22 cellular contexts compared by ENCODE assay signal in the genomic region with DNA sequence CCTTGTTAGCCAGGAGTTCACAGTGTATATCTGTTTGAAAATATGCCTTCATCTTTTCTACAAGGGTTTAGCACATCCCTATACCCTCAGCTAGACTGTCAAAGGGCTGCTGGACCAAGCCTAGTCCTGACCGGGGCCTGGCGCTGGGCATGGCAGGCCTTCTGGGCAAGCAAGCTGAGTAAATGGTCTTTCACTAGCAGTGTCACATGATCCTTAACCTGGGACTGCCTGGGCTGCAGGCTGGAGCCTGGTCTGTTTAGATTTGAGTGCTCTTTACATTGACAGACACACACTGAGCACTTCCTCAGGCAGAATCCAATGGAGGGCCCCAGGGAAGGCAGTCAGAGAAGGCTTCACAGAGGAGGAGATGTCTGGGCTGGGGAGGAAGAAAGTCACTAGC. TPM values are rescaled to one million over a fixed set of nuclear protein-coding genes. Genes with fewer than 3 reads are reported as not detected.
DNase-seq lines count a peak whose midpoint lies in the region; ATAC-seq and TF ChIP-seq lines count a peak whose summit lies in the region.
"Had no signal": no experiment of that assay in that cellular context is flagged by ENCODE, and none has a peak within 500 bp of the region (broad histone marks: within the 10 kb centered on the region; RNA-seq: fewer than 3 reads in every experiment).

No MANE protein-coding gene starts in this region.

- H3K9me3 Mint-ChIP-seq in activated naive CD8-positive, alpha-beta T cell (ENCODE audit: low read depth): no peaks in the 10 kb centered on the region
- H3K9me3 Mint-ChIP-seq in activated naive CD8-positive, alpha-beta T cell treated with anti-CD3 and anti-CD28 coated beads, Interleukin-2, amount 50 U/mL, for 24 hours: no peaks in the 10 kb centered on the region
- no peaks in the 10 kb centered on the region for H3K9me3 Mint-ChIP-seq in central memory CD8-positive, alpha-beta T cell
- no peaks in the 10 kb centered on the region for H3K9me3 Mint-ChIP-seq in stimulated activated naive B cell treated with anti-CD40 and anti-IgM and Interleukin-4, amounts not matched to agents 10 μg/mL and 1 μg/mL and 100 μg/mL, for 72 hours

- peaks cover 77% of the 10 kb centered on the region for H4K20me1 ChIP-seq in osteoblast (ENCODE audit: insufficient read depth, low read length)

- no peaks in the 10 kb centered on the region for H3K27me3 ChIP-seq in osteoblast (ENCODE audit: insufficient read depth, low read length)
- H3K27me3 ChIP-seq: cardiac muscle cell, gastroesophageal sphincter had no signal

- no peaks in the 10 kb centered on the region for H3K27me3 Mint-ChIP-seq in activated naive CD8-positive, alpha-beta T cell
- no peaks in the 10 kb centered on the region for H3K27me3 Mint-ChIP-seq in activated naive CD8-positive, alpha-beta T cell treated with anti-CD3 and anti-CD28 coated beads, Interleukin-2, amount 50 U/mL, for 24 hours
- H3K27me3 Mint-ChIP-seq in central memory CD8-positive, alpha-beta T cell: no peaks in the 10 kb centered on the region
- no peaks in the 10 kb centered on the region for H3K27me3 Mint-ChIP-seq in stimulated activated naive B cell treated with anti-CD40 and anti-IgM and Interleukin-4, amounts not matched to agents 10 μg/mL and 1 μg/mL and 100 μg/mL, for 72 hours

- peak overlapping the region; percentile 56 for H3K27ac Mint-ChIP-seq in activated naive CD8-positive, alpha-beta T cell
- no peak overlapping the region for H3K27ac Mint-ChIP-seq in activated naive CD8-positive, alpha-beta T cell treated with anti-CD3 and anti-CD28 coated beads, Interleukin-2, amount 50 U/mL, for 24 hours
- H3K27ac Mint-ChIP-seq in central memory CD8-positive, alpha-beta T cell (ENCODE audit: low read depth): peak overlapping the region; percentile 69
- H3K27ac Mint-ChIP-seq in stimulated activated naive B cell treated with anti-CD40 and anti-IgM and Interleukin-4, amounts not matched to agents 10 μg/mL and 1 μg/mL and 100 μg/mL, for 72 hours: peak overlapping the region; percentile 62

- no peak for ATAC-seq in activated naive CD8-positive, alpha-beta T cell treated with anti-CD3 and anti-CD28 coated beads, Interleukin-2, amount 50 U/mL, for 24 hours
- no peak for ATAC-seq in central memory CD8-positive, alpha-beta T cell (replicated peaks; ENCODE audit: extremely low read depth, poor library complexity, severe bottlenecking)
- no peak for ATAC-seq in stimulated activated naive B cell treated with anti-CD40 and anti-IgM and Interleukin-4, amounts not matched to agents 10 μg/mL and 1 μg/mL and 100 μg/mL, for 72 hours (replicated peaks)
- ATAC-seq: esophagus mucosa, gastroesophageal sphincter, PC-3 had no signal

- no peak for DNase-seq in activated naive CD8-positive, alpha-beta T cell treated with anti-CD3 and anti-CD28 coated beads, Interleukin-2, amount 50 U/mL, for 24 hours
- no peak for DNase-seq in central memory CD8-positive, alpha-beta T cell (ENCODE audit: low spot score in 2 of 2)
- no peak for DNase-seq in stimulated activated naive B cell treated with anti-CD40 and anti-IgM and Interleukin-4, amounts not matched to agents 10 μg/mL and 1 μg/mL and 100 μg/mL, for 72 hours
- DNase-seq in osteoblast (ENCODE audit: insufficient read length, low spot score, missing footprints): no peak
- DNase-seq in activated CD8-positive, alpha-beta memory T cell treated with anti-CD3 and anti-CD28 coated beads, Interleukin-2, amount 50 U/mL, for 48 hours: no peak
- DNase-seq: ACHN; activated CD4-positive, alpha-beta T cell treated with anti-CD3 and anti-CD28 coated beads, Interleukin-2, amount 50 U/mL, for 48 hours; activated T-cell treated with anti-CD3 and anti-CD28 coated beads, Interleukin-2, amount 50 U/mL, for 48 hours; DMS153; GDM1; GM23248; kidney glomerular epithelial cell; NCI-H1694; NCI-H82; PC-3; SHP77 treated with DMSO at 0.1 percent for 48 hours; stimulated activated CD4-positive, alpha-beta T cell treated with anti-CD3 and anti-CD28 coated beads, Interleukin-4, amount 100 ng/mL, for 4 hours had no signal

- peaks cover 91% of the 10 kb centered on the region for H3K36me3 ChIP-seq in osteoblast (ENCODE audit: insufficient read depth, low read length)

- H3K4me1 ChIP-seq in osteoblast (ENCODE audit: insufficient read depth, low read length): no peaks in the 10 kb centered on the region

- H3K9me3 ChIP-seq in osteoblast (ENCODE audit: low read depth, low read length): no peaks in the 10 kb centered on the region
- H3K9me3 ChIP-seq: gastroesophageal sphincter had no signal

- H3K4me2 ChIP-seq in osteoblast (ENCODE audit: insufficient read depth, low read length): no peak overlapping the region

- H3K4me3 Mint-ChIP-seq in activated naive CD8-positive, alpha-beta T cell: no peak overlapping the region
- no peak overlapping the region for H3K4me3 Mint-ChIP-seq in activated naive CD8-positive, alpha-beta T cell treated with anti-CD3 and anti-CD28 coated beads, Interleukin-2, amount 50 U/mL, for 24 hours
- no peak overlapping the region for H3K4me3 Mint-ChIP-seq in central memory CD8-positive, alpha-beta T cell
- no peak overlapping the region for H3K4me3 Mint-ChIP-seq in stimulated activated naive B cell treated with anti-CD40 and anti-IgM and Interleukin-4, amounts not matched to agents 10 μg/mL and 1 μg/mL and 100 μg/mL, for 72 hours

- peaks cover 15% of the 10 kb centered on the region for H3K4me1 Mint-ChIP-seq in activated naive CD8-positive, alpha-beta T cell (ENCODE audit: low read depth)
- H3K4me1 Mint-ChIP-seq in activated naive CD8-positive, alpha-beta T cell treated with anti-CD3 and anti-CD28 coated beads, Interleukin-2, amount 50 U/mL, for 24 hours: peaks cover 13% of the 10 kb centered on the region
- H3K4me1 Mint-ChIP-seq in central memory CD8-positive, alpha-beta T cell: peaks cover 20% of the 10 kb centered on the region
- H3K4me1 Mint-ChIP-seq in stimulated activated naive B cell treated with anti-CD40 and anti-IgM and Interleukin-4, amounts not matched to agents 10 μg/mL and 1 μg/mL and 100 μg/mL, for 72 hours: peaks cover 4 to 10% of the 10 kb centered on the region in 2 donors

- H3K79me2 ChIP-seq in osteoblast (ENCODE audit: insufficient read depth, low read length): peaks cover 64% of the 10 kb centered on the region

- H3K27ac ChIP-seq in osteoblast (ENCODE audit: low read depth, low read length): no peak overlapping the region
- H3K27ac ChIP-seq: C4-2B, cardiac muscle cell, GM23248 had no signal

- TF ChIP-seq CTCF in osteoblast (IDR thresholded peaks at IDR 0.05; ENCODE audit: extremely low read depth, low read depth, low read length): no peak

- H3K4me3 ChIP-seq in osteoblast (ENCODE audit: insufficient read depth, low read length): no peak overlapping the region
- H3K4me3 ChIP-seq: cardiac muscle cell, gastroesophageal sphincter, GM23248 had no signal

- H2AFZ ChIP-seq in osteoblast (ENCODE audit: low read length): no peak overlapping the region
- H2AFZ ChIP-seq: GM23248 had no signal

- H3K36me3 Mint-ChIP-seq in activated naive CD8-positive, alpha-beta T cell: no peaks in the 10 kb centered on the region
- H3K36me3 Mint-ChIP-seq in activated naive CD8-positive, alpha-beta T cell treated with anti-CD3 and anti-CD28 coated beads, Interleukin-2, amount 50 U/mL, for 24 hours (ENCODE audit: low read depth): peaks cover 20% of the 10 kb centered on the region
- peaks cover 59% of the 10 kb centered on the region for H3K36me3 Mint-ChIP-seq in central memory CD8-positive, alpha-beta T cell (ENCODE audit: insufficient read depth)
- H3K36me3 Mint-ChIP-seq in stimulated activated naive B cell treated with anti-CD40 and anti-IgM and Interleukin-4, amounts not matched to agents 10 μg/mL and 1 μg/mL and 100 μg/mL, for 72 hours: peaks cover 33 to 43% of the 10 kb centered on the region in 2 donors

RNA-seq across cellular contexts. Expression of a gene that starts 6.9 kb away (rescaled TPM):
- 5.4 and 7.1 TPM in 2 replicates for total RNA-seq in osteoblast

RNA-seq across cellular contexts. Expression of a gene that starts 21.1 kb away (rescaled TPM):
- total RNA-seq in osteoblast: 105 and 116 TPM in 2 replicates

RNA-seq across cellular contexts. Expression of a gene that starts 42.9 kb away (rescaled TPM):
- total RNA-seq in osteoblast: 18.1 and 18.3 TPM in 2 replicates

RNA-seq across cellular contexts. Expression of a gene that starts 53.0 kb away (rescaled TPM):
- 8.3 and 8.8 TPM in 2 replicates for total RNA-seq in osteoblast

RNA-seq across cellular contexts. Expression of a gene that starts 53.5 kb away (rescaled TPM):
- 2.9 TPM in 2 replicates for total RNA-seq in osteoblast
